ENCODE assay signal across 11 cellular contexts in the genomic region with DNA sequence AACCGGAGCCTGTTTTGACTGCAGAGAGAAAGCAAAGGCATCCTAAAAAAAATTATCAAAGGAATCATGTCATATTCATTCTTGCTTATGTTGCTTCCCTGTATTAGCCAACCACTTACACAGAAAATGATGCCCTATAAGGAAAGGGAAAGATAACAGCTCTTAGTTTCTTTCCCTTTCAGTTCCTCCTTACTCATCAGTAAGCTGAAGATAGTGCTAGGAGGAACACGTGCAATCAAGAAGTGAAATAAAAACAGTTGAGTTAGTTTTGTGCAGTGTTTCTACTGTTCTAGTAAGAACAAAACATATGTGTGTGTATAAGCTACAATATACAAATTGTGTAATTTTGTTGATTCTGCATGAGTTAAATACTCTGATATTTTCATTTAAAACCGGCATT. TPM values are rescaled to one million over a fixed set of nuclear protein-coding genes. Genes with fewer than 3 reads are reported as not detected.
DNase-seq lines count a peak whose midpoint lies in the region; ATAC-seq, FAIRE-seq and TF ChIP-seq lines count a peak whose summit lies in the region.
"Had no signal": no experiment of that assay in that cellular context is flagged by ENCODE, and none has a peak within 500 bp of the region (broad histone marks: within the 10 kb centered on the region; RNA-seq: fewer than 3 reads in every experiment).

No MANE protein-coding gene starts in this region.

- TF ChIP-seq POLR2A in H1 (IDR thresholded peaks at IDR 0.05; ENCODE audit: control extremely low read depth in 1 of 2, low read depth in 2 of 2, low read length in 2 of 2) = no peak

- no peak overlapping the region for H3K56ac ChIP-seq in H1 (replicated peaks; ENCODE audit: insufficient read length, low read depth, low read length)

- H3K23ac ChIP-seq in H1 (ENCODE audit: insufficient read length) = no peak overlapping the region

- no peaks in the 10 kb centered on the region for H3K27me3 ChIP-seq in H1 (replicated peaks in 1 of 4; ENCODE audit: control insufficient read depth in 3 of 4, extremely low read depth in 1 of 4, insufficient read depth in 3 of 4, low read length in 3 of 4)
- no peaks in the 10 kb centered on the region for H3K27me3 ChIP-seq in effector memory CD4-positive, alpha-beta T cell (replicated peaks; ENCODE audit: control insufficient read depth, insufficient read depth, low read length, poor library complexity, severe bottlenecking)

- no peak for FAIRE-seq in H1 (lab: Jason Lieb, UNC)

- CTCF ChIA-PET in H1 (lab: Charles Lee; ENCODE audit: partially characterized antibody) = interaction anchor here (0.6 to 2.3 kb wide), 6 partner anchors 10 to 1566 kb away, joined by 3 to 12 read pairs (median 4); no protein-coding TSS in a partner anchor

- H3K4ac ChIP-seq in H1 (replicated peaks; ENCODE audit: insufficient read length, low read depth, low read length) = no peak overlapping the region

- H3K9me3 ChIP-seq in H1 (ENCODE audit: insufficient read depth in 2 of 2, low read depth in 1 of 2, low read length in 1 of 2) = no peaks in the 10 kb centered on the region
- no peaks in the 10 kb centered on the region for H3K9me3 ChIP-seq in effector memory CD4-positive, alpha-beta T cell (ENCODE audit: control insufficient read depth, low read length)
- H3K9me3 ChIP-seq: left ventricle myocardium inferior had no signal

- ATAC-seq in GM18517 (IDR thresholded peaks at IDR 0.05; ENCODE audit: unreplicated experiment) (peak; percentile 80), GM21529 (IDR thresholded peaks at IDR 0.05; ENCODE audit: unreplicated experiment) (peak; percentile 91), HG03439 (IDR thresholded peaks at IDR 0.05; ENCODE audit: unreplicated experiment) (peak; percentile 59)

- H3K36me3 ChIP-seq in H1 (ENCODE audit: control insufficient read depth in 2 of 4, insufficient read depth in 4 of 4, low read length in 3 of 4) = no peaks in the 10 kb centered on the region
- H3K36me3 ChIP-seq in effector memory CD4-positive, alpha-beta T cell (ENCODE audit: control insufficient read depth, insufficient read depth, low read length) = no peaks in the 10 kb centered on the region
- H3K36me3 ChIP-seq: left ventricle myocardium inferior had no signal

- no peak overlapping the region for H2AK5ac ChIP-seq in H1 (ENCODE audit: low read depth, low read length)

- POLR2A ChIA-PET in H1 (lab: Charles Lee; ENCODE audit: partially characterized antibody) = interaction anchor here (1.4 kb wide), 1 partner anchor 196 kb away, joined by 3 read pairs; no protein-coding TSS in a partner anchor

- peak overlapping the region; percentile 87; the same call in 1 of the 2 replicates for H2AFZ ChIP-seq in H1 (ENCODE audit: low read length)

- no peaks in the 10 kb centered on the region for H3K79me1 ChIP-seq in H1 (ENCODE audit: low read depth, low read length)

- no peak overlapping the region for H3K4me3 ChIP-seq in H1 (ENCODE audit: extremely low read depth in 1 of 4, insufficient read depth in 2 of 4, low read depth in 3 of 4, low read length in 4 of 4)
- H3K4me3 ChIP-seq in effector memory CD4-positive, alpha-beta T cell (ENCODE audit: insufficient read depth, low read depth, low read length, poor library complexity, severe bottlenecking) = no peak overlapping the region
- H3K4me3 ChIP-seq: left ventricle myocardium inferior had no signal

- H4K20me1 ChIP-seq in H1 (replicated peaks in 1 of 2; ENCODE audit: control insufficient read depth in 1 of 2, insufficient read depth in 2 of 2, low read length in 2 of 2) = no peaks in the 10 kb centered on the region

- no peaks in the 10 kb centered on the region for H3K79me2 ChIP-seq in H1 (ENCODE audit: control insufficient read depth in 1 of 2, insufficient read depth in 2 of 2, low read length in 2 of 2)

- TF ChIP-seq RAD21 in H1 (IDR thresholded peaks at IDR 0.05 in 1 of 2, conservative IDR thresholded peaks at IDR 0.05 in 1 of 2; ENCODE audit: low read depth in 2 of 2, low read length in 2 of 2) = no peak

- H4K91ac ChIP-seq in H1 (replicated peaks; ENCODE audit: insufficient read length, low read length) = no peak overlapping the region

- no peak overlapping the region for H3K4me2 ChIP-seq in H1 (ENCODE audit: insufficient read depth in 1 of 2, low read depth in 2 of 2, low read length in 2 of 2)

- no peak overlapping the region for H2BK20ac ChIP-seq in H1 (ENCODE audit: low read length)

- H2BK120ac ChIP-seq in H1 (replicated peaks; ENCODE audit: low read depth, low read length) = no peak overlapping the region

- H2BK12ac ChIP-seq in H1 (ENCODE audit: low read depth, low read length) = no peak overlapping the region

- no peak for TF ChIP-seq EP300 in H1 (IDR thresholded peaks at IDR 0.05; ENCODE audit: borderline replicate concordance in 1 of 2, low read depth in 2 of 2, low read length in 2 of 2)

- no peak overlapping the region for H2BK5ac ChIP-seq in H1 (ENCODE audit: low read depth, low read length)

- intact Hi-C loops in cardiac septum (cut with DNase I) = no loop called here

- DNase-seq in H1 (ENCODE audit: low read depth in 1 of 2, low spot score in 2 of 2) = no peak
- no peak for DNase-seq in activated gamma-delta T cell (lab: John Stamatoyannopoulos, UW)
- no peak for DNase-seq in effector CD8-positive, alpha-beta T cell (lab: John Stamatoyannopoulos, UW)
- DNase-seq in effector memory CD4-positive, alpha-beta T cell = no peak
- no peak for DNase-seq in cardiac septum (ENCODE audit: low spot score)
- DNase-seq: activated CD4-positive, alpha-beta T cell treated with anti-CD3 and anti-CD28 coated beads for 4 hours; left ventricle myocardium inferior; NCI-H146 had no signal

- no peak overlapping the region for H2BK15ac ChIP-seq in H1 (ENCODE audit: low read length)

- no peak overlapping the region for H3K18ac ChIP-seq in H1 (ENCODE audit: extremely low read depth, low read length)

- H3K9ac ChIP-seq in H1 (replicated peaks in 1 of 4; ENCODE audit: extremely low read depth in 1 of 4, low read depth in 3 of 4, low read length in 3 of 4) = no peak overlapping the region

- H3K14ac ChIP-seq in H1 (ENCODE audit: insufficient read length) = no peak overlapping the region

- no peak overlapping the region for H3K27ac ChIP-seq in H1 (ENCODE audit: low read depth, low read length)
- H3K27ac ChIP-seq in effector memory CD4-positive, alpha-beta T cell (ENCODE audit: insufficient read depth, low read length, poor library complexity, severe bottlenecking) = no peak overlapping the region
- H3K27ac ChIP-seq: left ventricle myocardium inferior had no signal

- no peak overlapping the region for H4K8ac ChIP-seq in H1 (ENCODE audit: extremely low read depth, insufficient read depth, low read length)

- peaks cover 0 to 2% (median 0%) of the 10 kb centered on the region in 4 experiments; a peak in 1 of 7 replicates for H3K4me1 ChIP-seq in H1 (replicated peaks in 1 of 4; ENCODE audit: control insufficient read depth in 3 of 4, insufficient read depth in 4 of 4, low read length in 3 of 4)
- peaks cover 3% of the 10 kb centered on the region for H3K4me1 ChIP-seq in effector memory CD4-positive, alpha-beta T cell (ENCODE audit: control insufficient read depth, insufficient read depth, low read length, poor library complexity, severe bottlenecking)
- H3K4me1 ChIP-seq: left ventricle myocardium inferior had no signal

- no peak overlapping the region for H4K5ac ChIP-seq in H1 (ENCODE audit: insufficient read length, low read depth, low read length)

- H3K23me2 ChIP-seq in H1 (ENCODE audit: low read depth, low read length) = no peaks in the 10 kb centered on the region

- TF ChIP-seq CTCF in H1 (IDR thresholded peaks at IDR 0.05; ENCODE audit: control extremely low read depth in 1 of 3, insufficient read depth in 1 of 3, low read depth in 1 of 3, low read length in 3 of 3) = no peak

- 91% methylated on average over 3 of the region's 3 CpGs; no CpG with 5 or more reads in 1 of the 2 experiments for WGBS in H1 (ENCODE audit: extremely low coverage in 1 of 2, insufficient coverage in 1 of 2, insufficient read length in 1 of 2, insufficient replicate concordance in 2 of 2, low coverage in 1 of 2, low lambda C conversion rate in 2 of 2, missing lambda C conversion rate in 1 of 2), 2 experiments

TF ChIP-seq in H1, 55 proteins besides CTCF, POLR2A, EP300 and RAD21:
- TF ChIP-seq YY1 (IDR thresholded peaks at IDR 0.05; ENCODE audit: low read depth, low read length) (no peak), SIX5 (IDR thresholded peaks at IDR 0.05; ENCODE audit: low read depth, low read length) (no peak), KDM4A (IDR thresholded peaks at IDR 0.05; ENCODE audit: low read depth, low read length, severe bottlenecking) (no peak), HDAC6 (IDR thresholded peaks at IDR 0.05; ENCODE audit: low read depth, low read length) (no peak), JUND (IDR thresholded peaks at IDR 0.05; ENCODE audit: low read length) (no peak), BRCA1 (IDR thresholded peaks at IDR 0.05; ENCODE audit: low read depth, low read length) (no peak), TEAD4 (IDR thresholded peaks at IDR 0.05; ENCODE audit: low read depth, low read length) (no peak), BACH1 (IDR thresholded peaks at IDR 0.05; ENCODE audit: low read length) (no peak), ZNF274 (IDR thresholded peaks at IDR 0.05; ENCODE audit: borderline replicate concordance, extremely low read depth, low read length) (no peak), RXRA (IDR thresholded peaks at IDR 0.05; ENCODE audit: insufficient read depth, low read depth, low read length) (no peak), GTF2F1 (IDR thresholded peaks at IDR 0.05; ENCODE audit: borderline replicate concordance, low read depth, low read length) (no peak)

RNA-seq across cellular contexts. Expression of a gene that starts 45.3 kb away (rescaled TPM):
- total RNA-seq in H1 (2021; fragmentation: NEBNext Ultra II Directional; extraction: Animal tissue kit (Norgen Biotek cat#: 25700)) = 101 and 102 TPM in 2 replicates
- polyA plus RNA-seq in H1 (2011; rRNA removed) = 32.9 and 72.1 TPM in 2 replicates
- polyA plus RNA-seq in H1 (2011; cell fraction: cytosol; rRNA removed) = 72.5 TPM
- 62.3 TPM for polyA plus RNA-seq in H1 (2011; cell fraction: nucleus; rRNA removed)
- 73.4 to 112 TPM (median 81.3 TPM) in 4 replicates for polyA plus RNA-seq in H1 (2012, experiment 1 of 2)
- 4.2 TPM for polyA plus RNA-seq in H1 (2012, experiment 2 of 2)
- polyA plus RNA-seq in H1 (2013, experiment 1 of 2) = 82.2 TPM
- polyA plus RNA-seq in H1 (2013, experiment 2 of 2) = 83.1 TPM
- 139 and 186 TPM in 2 replicates for polyA minus RNA-seq in H1 (2011; rRNA and poly(A)+ RNA removed)
- polyA minus RNA-seq in H1 (2011; cell fraction: cytosol; rRNA and poly(A)+ RNA removed) = 53.3 TPM
- polyA minus RNA-seq in H1 (2011; cell fraction: nucleus; rRNA and poly(A)+ RNA removed) = 149 TPM
- total RNA-seq in cardiac septum = 7.0 TPM

Comparison
In these comparisons a context has a peak if more than half of its experiments do, and no peak if none do; other contexts are left out.
1. RNA of a gene that starts 45.3 kb away (total RNA-seq): 101 to 102 TPM in H1; 7.0 TPM in cardiac septum (single experiment); every median in the first group is over 10 times any median in the second.
2. Peak in every context shown above with its lines, with median percentiles within 50 percentile points of each other: ATAC-seq.